In the genomic region with DNA sequence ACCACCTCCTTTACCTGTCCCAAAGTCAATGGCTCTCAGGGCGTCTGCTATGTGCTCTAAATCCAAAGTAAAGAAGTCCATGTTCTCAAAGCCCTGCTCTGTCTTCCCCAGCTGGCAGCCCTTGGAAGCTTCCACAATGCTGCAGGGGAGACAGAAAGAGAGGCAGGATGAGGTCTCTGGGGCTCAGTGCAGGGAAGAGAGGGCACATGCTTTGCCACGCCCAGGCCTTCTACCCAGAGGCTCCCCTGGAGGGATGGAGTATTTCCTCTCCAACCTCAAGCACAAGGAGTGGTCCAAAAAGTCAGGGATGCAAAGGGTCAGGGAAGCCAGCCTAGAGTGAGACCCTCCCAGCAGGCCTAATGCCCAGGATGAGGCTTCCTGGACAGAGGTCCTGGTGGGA, we compare ENCODE assay signal across 33 cellular contexts. TPM values are rescaled to one million over a fixed set of nuclear protein-coding genes. Genes with fewer than 3 reads are reported as not detected.
"Had no signal": no experiment of that assay in that cellular context is flagged by ENCODE, and none has a peak within 500 bp of the region (broad histone marks: within the 10 kb centered on the region; RNA-seq: fewer than 3 reads in every experiment).

No MANE protein-coding gene starts in this region.

- H3K9me3 ChIP-seq: neutrophil, pancreas, prostate gland, right lobe of liver, sigmoid colon, spleen, suprapubic skin, testis, tibial artery, transverse colon, upper lobe of right lung, uterus had no signal

- H3K36me3 ChIP-seq: neutrophil, pancreas, prostate gland, right lobe of liver, sigmoid colon, spleen, tibial artery, transverse colon, upper lobe of right lung, uterus had no signal

- DNase-seq: naive thymus-derived CD8-positive, alpha-beta T cell; nephron progenitor cell; nucleus accumbens; pancreas; right cardiac atrium; right lobe of liver; sigmoid colon; spleen; stimulated activated CD4-positive, alpha-beta T cell treated with anti-CD3 and anti-CD28 coated beads, Interleukin-12 subunit alpha, Interleukin-12 subunit beta, amount 100 ng/mL, for 4 hours; stimulated activated CD4-positive, alpha-beta T cell treated with anti-CD3 and anti-CD28 coated beads, Interleukin-1b, Interleukin-23, amount 100 ng/mL, for 48 hours; stimulated activated CD4-positive, alpha-beta T cell treated with anti-CD3 and anti-CD28 coated beads, Interleukin-4, amount 100 ng/mL, for 1 hour; stimulated activated CD4-positive, alpha-beta T cell treated with anti-CD3 and anti-CD28 coated beads, Interleukin-4, amount 100 ng/mL, for 4 hours; stimulated activated CD8-positive, alpha-beta memory T cell treated with anti-CD3 and anti-CD28 coated beads, Interleukin-4, amount 100 ng/mL, for 48 hours; stimulated activated naive CD4-positive, alpha-beta T cell; stimulated activated naive CD8-positive, alpha-beta T cell treated with anti-CD3 and anti-CD28 coated beads, Interleukin-15, amount 100 ng/mL, for 72 hours; stimulated activated naive CD8-positive, alpha-beta T cell treated with anti-CD3 and anti-CD28 coated beads, Interleukin-15, Interleukin-2, amounts not matched to agents 100 U/mL and 50 U/mL, for 24 hours; substantia nigra; testis; tibial artery; transverse colon; upper lobe of right lung; uterus had no signal

- H3K4me2 ChIP-seq: smooth muscle cell had no signal

- H3K27me3 ChIP-seq: pancreas, right lobe of liver, testis, uterus had no signal

- H3K27ac ChIP-seq: neutrophil, pancreas, prostate gland, right lobe of liver, sigmoid colon, skin epidermis, spleen, suprapubic skin, testis, tibial artery, transverse colon, upper lobe of right lung, uterus had no signal

- ATAC-seq: naive thymus-derived CD8-positive, alpha-beta T cell; natural killer cell treated with Interleukin-12 subunit alpha and Interleukin-12 subunit beta and Interleukin-15 and Interleukin-18, amount 100 ng/mL, for 72 hours; pancreas; right cardiac atrium; right lobe of liver; stimulated activated memory B cell treated with anti-CD40 and anti-IgM and Interleukin-4, amounts not matched to agents 10 μg/mL and 1 μg/mL and 100 μg/mL, for 72 hours; stimulated activated naive CD8-positive, alpha-beta T cell treated with anti-CD3 and anti-CD28 coated beads, Interleukin-15, amount 100 ng/mL, for 72 hours; stimulated activated naive CD8-positive, alpha-beta T cell treated with anti-CD3 and anti-CD28 coated beads, Interleukin-15, Interleukin-2, amounts not matched to agents 100 U/mL and 50 U/mL, for 24 hours; upper lobe of right lung had no signal

- H3K4me1 ChIP-seq: pancreas, prostate gland, right lobe of liver, sigmoid colon, suprapubic skin, testis, tibial artery, transverse colon, upper lobe of right lung, uterus had no signal

- H3K4me3 ChIP-seq: pancreas, prostate gland, right lobe of liver, sigmoid colon, skin epidermis, smooth muscle cell, spleen, suprapubic skin, testis, tibial artery, transverse colon, upper lobe of right lung, uterus had no signal

RNA-seq across cellular contexts. Expression of gene TRIM63, which starts 10.2 kb away (rescaled TPM):
- total RNA-seq: naive thymus-derived CD8-positive, alpha-beta T cell; natural killer cell treated with Interleukin-12 subunit alpha and Interleukin-12 subunit beta and Interleukin-15 and Interleukin-18, amount 100 ng/mL, for 72 hours; neural crest cell; osteocyte; renal cortical epithelial cell; smooth muscle cell had no signal
- polyA plus RNA-seq: naive thymus-derived CD8-positive, alpha-beta T cell had no signal

RNA-seq across cellular contexts. Expression of gene SLC30A2, which starts 11.3 kb away (rescaled TPM):
- total RNA-seq: naive thymus-derived CD8-positive, alpha-beta T cell; natural killer cell treated with Interleukin-12 subunit alpha and Interleukin-12 subunit beta and Interleukin-15 and Interleukin-18, amount 100 ng/mL, for 72 hours; neural crest cell; osteocyte; posterior vena cava; spleen; upper lobe of right lung had no signal
- polyA plus RNA-seq: spleen had no signal

RNA-seq across cellular contexts. Expression of gene EXTL1, which starts 35.6 kb away (rescaled TPM):
- total RNA-seq: natural killer cell treated with Interleukin-12 subunit alpha and Interleukin-12 subunit beta and Interleukin-15 and Interleukin-18, amount 100 ng/mL, for 72 hours had no signal
- polyA plus RNA-seq: naive thymus-derived CD8-positive, alpha-beta T cell had no signal
